In genomic region chr10:3911241-3911640, GRCh38 we compare ENCODE assay signal across 16 cellular contexts.
"Had no signal": no experiment of that assay in that cellular context is flagged by ENCODE, and none has a peak within 500 bp of the region (broad histone marks: within the 10 kb centered on the region; RNA-seq: fewer than 3 reads in every experiment).

No MANE protein-coding gene starts in this region.

- H3K27ac Mint-ChIP-seq: activated naive CD8-positive, alpha-beta T cell treated with anti-CD3 and anti-CD28 coated beads, Interleukin-2, amount 10 ng/mL, durations not matched to agents 7 days and 5 days had no signal

- H3K36me3 ChIP-seq: ascending aorta, right lobe of liver, thoracic aorta had no signal

- DNase-seq: activated CD4-positive, alpha-beta T cell treated with anti-CD3 and anti-CD28 coated beads, Interleukin-2, amount 50 U/mL, for 4 hours; activated CD4-positive, CD25-positive, alpha-beta regulatory T cell treated with anti-CD3 and anti-CD28 coated beads, Interleukin-2, amount 50 U/mL, for 72 hours; activated gamma-delta T cell; activated naive CD8-positive, alpha-beta T cell treated with anti-CD3 and anti-CD28 coated beads, Interleukin-2, amount 10 ng/mL, durations not matched to agents 7 days and 5 days; activated T-cell treated with anti-CD3 and anti-CD28 coated beads, Interleukin-2, amount 50 U/mL, for 48 hours; glutamatergic neuron; naive B cell; posterior cingulate gyrus; right lobe of liver; stimulated activated CD4-positive, alpha-beta T cell treated with anti-CD3 and anti-CD28 coated beads, Interleukin-12 subunit alpha, Interleukin-12 subunit beta, amount 100 ng/mL, for 4 hours; stimulated activated CD4-positive, alpha-beta T cell treated with anti-CD3 and anti-CD28 coated beads, Interleukin-2, amount 100 ng/mL, for 48 hours; stimulated activated naive CD8-positive, alpha-beta T cell treated with anti-CD3 and anti-CD28 coated beads, Interleukin-15, Interleukin-2, amounts not matched to agents 100 U/mL and 50 U/mL, for 24 hours; SW 1271 had no signal

- H3K27ac ChIP-seq: ascending aorta, right lobe of liver had no signal

- H3K9me3 Mint-ChIP-seq: activated naive CD8-positive, alpha-beta T cell treated with anti-CD3 and anti-CD28 coated beads, Interleukin-2, amount 10 ng/mL, durations not matched to agents 7 days and 5 days had no signal

- H3K27me3 Mint-ChIP-seq: activated naive CD8-positive, alpha-beta T cell treated with anti-CD3 and anti-CD28 coated beads, Interleukin-2, amount 10 ng/mL, durations not matched to agents 7 days and 5 days; naive B cell had no signal

- H3K36me3 Mint-ChIP-seq: naive B cell had no signal

- H3K4me3 Mint-ChIP-seq: activated naive CD8-positive, alpha-beta T cell treated with anti-CD3 and anti-CD28 coated beads, Interleukin-2, amount 10 ng/mL, durations not matched to agents 7 days and 5 days; naive B cell had no signal

- H3K27me3 ChIP-seq: ascending aorta, right lobe of liver had no signal

- H3K4me1 ChIP-seq: right lobe of liver had no signal

- ATAC-seq: left lobe of liver; right lobe of liver; stimulated activated naive CD8-positive, alpha-beta T cell treated with anti-CD3 and anti-CD28 coated beads, Interleukin-15, Interleukin-2, amounts not matched to agents 100 U/mL and 50 U/mL, for 24 hours had no signal

- H3K4me1 Mint-ChIP-seq: activated naive CD8-positive, alpha-beta T cell treated with anti-CD3 and anti-CD28 coated beads, Interleukin-2, amount 10 ng/mL, durations not matched to agents 7 days and 5 days had no signal

- H3K4me3 ChIP-seq: right lobe of liver, thoracic aorta had no signal

- H3K9me3 ChIP-seq: ascending aorta, right lobe of liver, thoracic aorta had no signal
